Comparison of ENCODE assay signal across 8 cellular contexts in the genomic region with DNA sequence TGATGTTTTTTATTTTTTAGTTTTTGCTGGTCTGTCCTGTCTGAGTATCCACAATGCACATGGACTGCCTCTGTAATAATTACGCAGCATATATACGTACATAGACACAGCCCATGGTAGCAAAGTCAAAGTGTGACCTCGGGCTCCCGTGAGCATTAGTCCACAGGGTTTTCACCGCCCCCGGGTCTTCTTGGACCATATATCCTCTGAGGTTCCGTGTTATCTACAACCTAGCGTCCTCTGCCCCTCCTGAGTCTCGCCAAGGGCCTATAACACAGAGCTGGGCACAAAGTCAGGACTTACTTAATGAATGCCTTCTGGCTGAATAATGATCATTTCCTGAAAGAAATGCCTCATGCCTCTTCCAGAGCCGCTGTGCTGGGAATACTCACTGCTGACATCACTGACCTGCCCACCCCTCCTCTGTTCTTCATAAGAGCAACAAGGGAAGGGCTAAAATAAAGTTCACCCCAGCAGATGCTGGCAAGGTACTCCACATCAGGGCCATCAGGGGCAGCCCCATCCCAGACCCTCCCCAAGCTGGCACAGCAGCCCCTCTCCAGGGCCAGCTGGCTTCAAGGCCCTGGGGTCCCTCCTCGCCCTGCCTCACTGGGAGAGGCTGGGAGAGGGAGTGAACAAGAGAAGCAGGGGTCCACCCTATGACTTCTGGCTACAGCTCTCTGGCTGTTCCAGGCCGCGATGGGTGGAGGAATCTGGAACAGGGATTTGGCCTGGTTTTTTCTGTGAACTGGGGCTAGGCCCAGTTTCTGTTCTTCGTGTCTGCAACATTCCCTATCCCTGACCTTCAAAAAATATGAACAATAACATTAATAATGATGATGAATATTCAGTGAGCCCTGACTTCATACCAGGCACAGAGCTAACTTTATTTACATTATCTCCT. TPM values are rescaled to one million over a fixed set of nuclear protein-coding genes. Genes with fewer than 3 reads are reported as not detected.
DNase-seq lines count a peak whose midpoint lies in the region; ATAC-seq and TF ChIP-seq lines count a peak whose summit lies in the region.

No MANE protein-coding gene starts in this region.

- peak overlapping the region; percentile 29 for H2BK120ac ChIP-seq in trophoblast cell (ENCODE audit: insufficient read depth, low read length, poor library complexity)

- H3K9me3 ChIP-seq in SU-DHL-6 (ENCODE audit: insufficient read depth, low read length) (no peaks in the 10 kb centered on the region), trophoblast cell (ENCODE audit: insufficient read depth, low read depth, low read length) (no peaks in the 10 kb centered on the region)

- H3K36me3 ChIP-seq in SU-DHL-6 (ENCODE audit: low read length) = 0 out of 2 replicates have a peak, but pooled peaks cover 4% of the 10 kb centered on the region
- H3K36me3 ChIP-seq in trophoblast cell (ENCODE audit: control insufficient read depth in 1 of 2, insufficient read depth in 2 of 2, low read length in 2 of 2) = peaks cover 6 to 11% of the 10 kb centered on the region in 2 experiments

- H2AFZ ChIP-seq in SU-DHL-6 (ENCODE audit: low read depth, low read length, severe bottlenecking) (no peak overlapping the region), trophoblast cell (ENCODE audit: insufficient read depth, low read length, poor library complexity) (no peak overlapping the region)

- peak overlapping the region; percentile 64 for H4K91ac ChIP-seq in trophoblast cell (ENCODE audit: low read depth, low read length)

- peak overlapping the region; percentile 59 for H2BK12ac ChIP-seq in trophoblast cell (ENCODE audit: low read length)

- H3K14ac ChIP-seq in trophoblast cell (ENCODE audit: low read length) = peak overlapping the region; percentile 72

- H2BK5ac ChIP-seq in trophoblast cell (ENCODE audit: low read depth, low read length, poor library complexity) = peak overlapping the region; percentile 81

- WGBS in trophoblast cell (ENCODE audit: extremely low coverage, insufficient coverage, insufficient read length) = no CpG with 5 or more reads among the region's 14 CpGs

- TF ChIP-seq CTCF in SU-DHL-6 (IDR thresholded peaks at IDR 0.05; ENCODE audit: insufficient read depth, low read length, poor library complexity, severe bottlenecking) = no peak

- H3K79me1 ChIP-seq in trophoblast cell (ENCODE audit: low read length) = peaks cover 15% of the 10 kb centered on the region

- peak overlapping the region; percentile 31 for H3K18ac ChIP-seq in trophoblast cell (ENCODE audit: low read length)

- H3K4me2 ChIP-seq in SU-DHL-6 (ENCODE audit: low read depth, low read length, poor library complexity, severe bottlenecking) = peak overlapping the region; percentile 84
- H3K4me2 ChIP-seq in trophoblast cell (ENCODE audit: low read length) = peak overlapping the region; percentile 34

- H2AK5ac ChIP-seq in trophoblast cell (ENCODE audit: low read length) = peak overlapping the region; percentile 45

- peaks cover 50% of the 10 kb centered on the region for H3F3A ChIP-seq in SU-DHL-6 (ENCODE audit: insufficient read depth)

- H3K27me3 ChIP-seq in SU-DHL-6 (ENCODE audit: low read length) (no peaks in the 10 kb centered on the region), trophoblast cell (ENCODE audit: insufficient read depth, low read length) (no peaks in the 10 kb centered on the region)

- H3K9ac ChIP-seq in SU-DHL-6 (ENCODE audit: low read length) = peak overlapping the region; percentile 51
- H3K9ac ChIP-seq in trophoblast cell (ENCODE audit: low read length) = no peak overlapping the region

- no peak for ATAC-seq in HG03097 (IDR thresholded peaks at IDR 0.05; ENCODE audit: low FRiP score, unreplicated experiment)

- H3K79me2 ChIP-seq in SU-DHL-6 (ENCODE audit: insufficient read depth, low read length) (peaks cover 64% of the 10 kb centered on the region), trophoblast cell (ENCODE audit: control insufficient read depth, insufficient read depth, low read length, poor library complexity) (peaks cover 48% of the 10 kb centered on the region)

- no peak overlapping the region for H3K23ac ChIP-seq in trophoblast cell (ENCODE audit: low read length)

- H4K12ac ChIP-seq in trophoblast cell (ENCODE audit: low read depth, low read length) = no peak overlapping the region

- no peaks in the 10 kb centered on the region for H4K20me1 ChIP-seq in SU-DHL-6 (ENCODE audit: low read depth, low read length)

- peaks cover 59 to 66% of the 10 kb centered on the region in 2 experiments for H3K4me1 ChIP-seq in trophoblast cell (ENCODE audit: control insufficient read depth in 1 of 2, insufficient read depth in 2 of 2, low read length in 2 of 2)

- peak overlapping the region; percentile 50 for H4K8ac ChIP-seq in trophoblast cell (ENCODE audit: low read depth, low read length)

- peak; percentile 39 for DNase-seq in ELF-1 (ENCODE audit: low read depth, low spot score)
- peak; percentile 87 for DNase-seq in fibroblast of peridontal ligament (ENCODE audit: extremely low read depth)
- no peak for DNase-seq in trophoblast cell
- DNase-seq in DMS153 treated with DMSO at 0.1 percent for 48 hours (lab: John Stamatoyannopoulos, UW; ENCODE audit: unreplicated experiment) = no peak
- DNase-seq in NCI-H345 (lab: John Stamatoyannopoulos, UW) = no peak
- DNase-seq in SIG-M5 treated with dmso at 0.1 percent for 504 hours (lab: John Stamatoyannopoulos, UW; ENCODE audit: unreplicated experiment) = no peak

- H3K9me2 ChIP-seq in SU-DHL-6 (replicated peaks; ENCODE audit: insufficient read depth, low read length) = no peaks in the 10 kb centered on the region

- peak overlapping the region; percentile 96 for H3K4ac ChIP-seq in trophoblast cell (ENCODE audit: low read depth, low read length)

- H3K4me3 ChIP-seq in SU-DHL-6 (ENCODE audit: insufficient read depth, low read length, poor library complexity, severe bottlenecking) = peak overlapping the region; percentile 43
- H3K4me3 ChIP-seq in trophoblast cell (ENCODE audit: low read depth, low read length) = no peak overlapping the region

- H3K27ac ChIP-seq in SU-DHL-6 (ENCODE audit: low read depth, low read length) = peak overlapping the region; percentile 89
- peak overlapping the region; percentile 31 for H3K27ac ChIP-seq in trophoblast cell (ENCODE audit: low read depth, low read length)

RNA-seq across cellular contexts. Expression of gene HDAC7, which starts 7.9 kb away (rescaled TPM):
- 47.8 and 51.3 TPM in 2 replicates for polyA plus RNA-seq in trophoblast cell (2013)

RNA-seq across cellular contexts. Expression of gene SLC48A1, which starts 38.8 kb away (rescaled TPM):
- polyA plus RNA-seq in trophoblast cell (2013) = 4.7 and 4.8 TPM in 2 replicates

RNA-seq across cellular contexts. Expression of gene RAPGEF3, which starts 53.2 kb away (rescaled TPM):
- polyA plus RNA-seq in trophoblast cell (2013) = 0.68 and 0.78 TPM in 2 replicates

Comparison
In these comparisons a context has a peak if more than half of its experiments do, and no peak if none do; other contexts are left out.
1. DNase-seq: peak in ELF-1 (single experiment) and fibroblast of peridontal ligament (single experiment); none in trophoblast cell (0 of 2), DMS153 treated with DMSO at 0.1 percent for 48 hours (single experiment), NCI-H345 (single experiment) and SIG-M5 treated with dmso at 0.1 percent for 504 hours (single experiment).